Comparison of ENCODE assay signal across 8 cellular contexts in the genomic region with DNA sequence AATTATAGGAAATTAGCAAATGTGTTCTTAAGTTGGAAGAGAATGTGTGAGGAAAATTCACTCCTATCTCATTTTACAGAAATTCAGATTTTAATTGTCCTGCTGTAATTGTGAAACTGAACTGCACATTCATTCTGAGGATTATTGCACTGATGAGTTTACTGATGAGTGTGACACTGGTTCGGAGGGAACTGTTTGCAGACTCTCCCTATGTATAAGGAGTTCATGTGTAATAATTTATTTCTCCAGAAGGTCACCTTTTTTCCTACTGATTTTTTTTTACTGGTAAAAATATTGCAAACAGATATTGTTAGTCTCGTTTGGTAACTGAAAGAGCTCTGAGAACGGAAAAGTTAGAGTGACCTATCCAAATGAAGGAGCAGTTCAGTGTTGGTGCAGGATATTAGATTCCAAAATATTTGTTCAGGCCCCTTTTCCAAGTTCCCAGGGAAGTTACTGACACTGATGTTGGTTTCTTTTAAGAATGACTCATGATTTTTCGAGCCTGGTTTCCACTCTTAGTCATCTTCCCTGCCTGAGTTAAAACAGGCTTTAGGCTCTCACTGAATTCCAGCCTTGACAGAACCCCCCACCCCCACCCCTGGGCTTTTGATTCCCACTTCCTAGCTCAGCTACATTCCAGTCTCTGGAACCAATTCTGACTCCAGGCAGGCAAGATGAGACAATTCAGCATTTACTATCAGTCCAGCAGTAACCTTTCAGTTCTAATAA. TPM values are rescaled to one million over a fixed set of nuclear protein-coding genes. Genes with fewer than 3 reads are reported as not detected.
A peak's percentile ranks its signal among the peaks of the same experiment; 100 is the strongest.
DNase-seq lines count a peak whose midpoint lies in the region; ATAC-seq and TF ChIP-seq lines count a peak whose summit lies in the region.

No MANE protein-coding gene starts in this region.

- H3K9me3 ChIP-seq in left ventricle myocardium inferior (replicated peaks): no peaks in the 10 kb centered on the region

- no peaks in the 10 kb centered on the region for H3K27me3 ChIP-seq in left ventricle myocardium inferior (ENCODE audit: low read depth)

- H3K27ac ChIP-seq in left ventricle myocardium inferior (replicated peaks): peak overlapping the region; percentile 86

- peak overlapping the region; percentile 12; the same call in 1 of the 2 replicates for H3K4me3 ChIP-seq in GM12864 (ENCODE audit: low read depth, low read length)
- peak overlapping the region; percentile 4 for H3K4me3 ChIP-seq in left ventricle myocardium inferior

- H3K4me3 Mint-ChIP-seq in activated naive CD8-positive, alpha-beta T cell: peak overlapping the region; percentile 41

- H3K27ac Mint-ChIP-seq in activated naive CD8-positive, alpha-beta T cell: peak overlapping the region; percentile 88

- H3K4me1 ChIP-seq in left ventricle myocardium inferior: peaks cover 51% of the 10 kb centered on the region

- intact Hi-C loops in left ventricle myocardium inferior (cut with micrococcal nuclease): no loop called here
- intact Hi-C loops in sciatic nerve (cut with DNase I): no loop called here

- peaks cover 65% of the 10 kb centered on the region for H3K4me1 Mint-ChIP-seq in activated naive CD8-positive, alpha-beta T cell (ENCODE audit: low read depth)

- peaks cover 10% of the 10 kb centered on the region for H3K36me3 Mint-ChIP-seq in activated naive CD8-positive, alpha-beta T cell

- H3K27me3 Mint-ChIP-seq in activated naive CD8-positive, alpha-beta T cell: no peaks in the 10 kb centered on the region

- TF ChIP-seq CTCF in GM12864 (IDR thresholded peaks at IDR 0.05; ENCODE audit: low read depth, low read length, missing control alignments): no peak
- TF ChIP-seq CTCF in left ventricle myocardium inferior (IDR thresholded peaks at IDR 0.05; ENCODE audit: borderline replicate concordance): no peak

- no peak for DNase-seq in GM12864 (ENCODE audit: low read depth)
- no peak for DNase-seq in left ventricle myocardium inferior
- DNase-seq in sciatic nerve (ENCODE audit: low spot score): no peak
- no peak for DNase-seq in NCI-H2107 (lab: John Stamatoyannopoulos, UW)

- no peaks in the 10 kb centered on the region for H3K9me3 Mint-ChIP-seq in activated naive CD8-positive, alpha-beta T cell (ENCODE audit: low read depth)

- H3K36me3 ChIP-seq in left ventricle myocardium inferior: no peaks in the 10 kb centered on the region

- ATAC-seq in HG03460 (IDR thresholded peaks at IDR 0.05; ENCODE audit: unreplicated experiment) (peak; percentile 14), sciatic nerve (peak; percentile 93), GM19397 (IDR thresholded peaks at IDR 0.05; ENCODE audit: unreplicated experiment) (no peak), GM18498 (IDR thresholded peaks at IDR 0.05; ENCODE audit: unreplicated experiment) (no peak)

RNA-seq across cellular contexts. Expression of gene ANO6, which starts 18.4 kb away (rescaled TPM):
- total RNA-seq in left ventricle myocardium inferior: 46.2 TPM
- total RNA-seq in sciatic nerve: 50.6 TPM

Comparison
In these comparisons a context has a peak if more than half of its experiments do, and no peak if none do; other contexts are left out.
1. ATAC-seq: peak in HG03460 (single experiment) and sciatic nerve (single experiment); none in GM19397 (single experiment) and GM18498 (single experiment).